9 cellular contexts compared by ENCODE assay signal in genomic region chr3:50620420-50620819, GRCh38. TPM values are rescaled to one million over a fixed set of nuclear protein-coding genes. Genes with fewer than 3 reads are reported as not detected.
DNase-seq lines count a peak whose midpoint lies in the region; ATAC-seq and TF ChIP-seq lines count a peak whose summit lies in the region.
"Had no signal": no experiment of that assay in that cellular context is flagged by ENCODE, and none has a peak within 500 bp of the region (broad histone marks: within the 10 kb centered on the region; RNA-seq: fewer than 3 reads in every experiment).

No MANE protein-coding gene starts in this region.

- peaks cover 23% of the 10 kb centered on the region for H3K4me1 ChIP-seq in right cardiac atrium (ENCODE audit: control insufficient read depth, insufficient read depth, low read length)
- H3K4me1 ChIP-seq in thyroid gland: peaks cover 57 to 78% of the 10 kb centered on the region in 2 donors

- no peak for TF ChIP-seq POLR2A in thyroid gland (IDR thresholded peaks at IDR 0.05)

- TF ChIP-seq CTCF in thyroid gland (IDR thresholded peaks at IDR 0.05): no peak

- H3K4me3 ChIP-seq in right cardiac atrium (ENCODE audit: low read length): no peak overlapping the region
- no peak overlapping the region for H3K4me3 ChIP-seq in thyroid gland (replicated peaks in 1 of 3)
- H3K4me3 ChIP-seq: cardiac muscle cell had no signal

- ATAC-seq in Right ventricle myocardium inferior (no peak), right cardiac atrium (no peak), GM19351 (IDR thresholded peaks at IDR 0.05; ENCODE audit: unreplicated experiment) (no peak)

- DNase-seq in Right ventricle myocardium inferior (ENCODE audit: missing footprints) (peak; percentile 68), cardiac septum (ENCODE audit: low spot score) (no peak), right cardiac atrium (no peak), thyroid gland (no peak), COR-L47 (lab: John Stamatoyannopoulos, UW) (no peak), HuH-7 (ENCODE audit: low spot score) (no peak)
- no peak for DNase-seq in T-helper 2 cell treated with Interferon-gamma antibody and Interleukin-4, amounts not matched to agents 5 μg/mL and 100 μg/mL, for 36 hours (ENCODE audit: low spot score)

- H3K4me1 Mint-ChIP-seq in T-helper 2 cell treated with Interferon-gamma antibody and Interleukin-4, amounts not matched to agents 5 μg/mL and 100 μg/mL, for 36 hours (ENCODE audit: low read depth): peaks cover 69% of the 10 kb centered on the region

- H3K4me3 Mint-ChIP-seq in T-helper 2 cell treated with Interferon-gamma antibody and Interleukin-4, amounts not matched to agents 5 μg/mL and 100 μg/mL, for 36 hours: peak overlapping the region; percentile 93

- no peaks in the 10 kb centered on the region for H3K9me3 Mint-ChIP-seq in T-helper 2 cell treated with Interferon-gamma antibody and Interleukin-4, amounts not matched to agents 5 μg/mL and 100 μg/mL, for 36 hours

- no peaks in the 10 kb centered on the region for H3K27me3 Mint-ChIP-seq in T-helper 2 cell treated with Interferon-gamma antibody and Interleukin-4, amounts not matched to agents 5 μg/mL and 100 μg/mL, for 36 hours (ENCODE audit: low read depth)

- H3K36me3 ChIP-seq in thyroid gland: no peaks in the 10 kb centered on the region
- H3K36me3 ChIP-seq: cardiac muscle cell had no signal

- H3K9me3 ChIP-seq in right cardiac atrium (ENCODE audit: control insufficient read depth, low read length) (no peaks in the 10 kb centered on the region), thyroid gland (no peaks in the 10 kb centered on the region)

- 78% methylated on average over 1 of the region's 1 CpG for WGBS in right cardiac atrium
- WGBS in thyroid gland, 2 donors: 80 to 93% methylated on average over 1 of the region's 1 CpG

- H3K36me3 Mint-ChIP-seq in T-helper 2 cell treated with Interferon-gamma antibody and Interleukin-4, amounts not matched to agents 5 μg/mL and 100 μg/mL, for 36 hours (ENCODE audit: low read depth): peaks cover 56% of the 10 kb centered on the region

- intact Hi-C loops in Right ventricle myocardium inferior (cut with DNase I) (no loop called here), cardiac septum (cut with DNase I) (no loop called here), right cardiac atrium (cut with DNase I) (no loop called here), thyroid gland (cut with DNase I) (no loop called here)

- H3K27ac ChIP-seq in right cardiac atrium (ENCODE audit: low read length) (peak overlapping the region; percentile 76), thyroid gland (peak overlapping the region; percentile 18 to 98 (median 98))
- H3K27ac ChIP-seq: cardiac muscle cell had no signal

- H3K27me3 ChIP-seq in right cardiac atrium (ENCODE audit: control insufficient read depth, insufficient read depth): no peaks in the 10 kb centered on the region
- H3K27me3 ChIP-seq in thyroid gland: no peaks in the 10 kb centered on the region
- H3K27me3 ChIP-seq: cardiac muscle cell had no signal

- peak overlapping the region; percentile 79 for H3K27ac Mint-ChIP-seq in T-helper 2 cell treated with Interferon-gamma antibody and Interleukin-4, amounts not matched to agents 5 μg/mL and 100 μg/mL, for 36 hours

RNA-seq across cellular contexts. Expression of gene MAPKAPK3, which starts 3.5 kb away (rescaled TPM):
- 412 TPM for total RNA-seq in Right ventricle myocardium inferior
- total RNA-seq in cardiac septum: 266 TPM
- 100 to 1,000 TPM; 167 to 260 (median 225) TPM for total RNA-seq in right cardiac atrium
- 181 TPM for polyA plus RNA-seq in right cardiac atrium
- 100 to 1,000 TPM in 1 of 4 donors, 10 to 100 TPM in 3; 66.1 to 147 (median 97.5) TPM for total RNA-seq in thyroid gland

RNA-seq across cellular contexts. Expression of gene CISH, which starts 8.8 kb away (rescaled TPM):
- total RNA-seq in Right ventricle myocardium inferior: 13.2 TPM
- total RNA-seq in cardiac septum: 21.1 TPM
- total RNA-seq in right cardiac atrium: 10 to 100 TPM in 3 of 4 donors, 1 to 10 TPM in 1; 9.1 to 27.8 (median 11.2) TPM
- polyA plus RNA-seq in right cardiac atrium: 8.0 TPM
- 10 to 100 TPM; 31.0 to 78.1 (median 48.0) TPM for total RNA-seq in thyroid gland

RNA-seq across cellular contexts. Expression of gene HEMK1, which starts 51.1 kb away (rescaled TPM):
- total RNA-seq in Right ventricle myocardium inferior (14.0 TPM), cardiac septum (14.4 TPM), right cardiac atrium (10 to 100 TPM; 14.0 to 18.3 (median 15.8) TPM), thyroid gland (10 to 100 TPM; 13.9 to 20.8 (median 17.6) TPM)
- 16.6 TPM for polyA plus RNA-seq in right cardiac atrium

RNA-seq across cellular contexts. Expression of gene C3orf18, which starts 52.9 kb away (rescaled TPM):
- 48.4 TPM for total RNA-seq in Right ventricle myocardium inferior
- 35.7 TPM for total RNA-seq in cardiac septum
- total RNA-seq in right cardiac atrium: 10 to 100 TPM; 27.2 to 44.2 (median 40.6) TPM
- polyA plus RNA-seq in right cardiac atrium: 29.5 TPM
- total RNA-seq in thyroid gland: 10 to 100 TPM; 19.6 to 22.0 (median 20.3) TPM

RNA-seq across cellular contexts. Expression of gene DOCK3, which starts 54.3 kb away (rescaled TPM):
- total RNA-seq in Right ventricle myocardium inferior: 3.9 TPM
- total RNA-seq in cardiac septum: 6.1 TPM
- 1 to 10 TPM; 4.1 to 5.2 (median 4.6) TPM for total RNA-seq in right cardiac atrium
- polyA plus RNA-seq in right cardiac atrium: 1.9 TPM
- total RNA-seq in thyroid gland: 10 to 100 TPM; 15.7 to 54.2 (median 21.1) TPM
